In the genomic region with DNA sequence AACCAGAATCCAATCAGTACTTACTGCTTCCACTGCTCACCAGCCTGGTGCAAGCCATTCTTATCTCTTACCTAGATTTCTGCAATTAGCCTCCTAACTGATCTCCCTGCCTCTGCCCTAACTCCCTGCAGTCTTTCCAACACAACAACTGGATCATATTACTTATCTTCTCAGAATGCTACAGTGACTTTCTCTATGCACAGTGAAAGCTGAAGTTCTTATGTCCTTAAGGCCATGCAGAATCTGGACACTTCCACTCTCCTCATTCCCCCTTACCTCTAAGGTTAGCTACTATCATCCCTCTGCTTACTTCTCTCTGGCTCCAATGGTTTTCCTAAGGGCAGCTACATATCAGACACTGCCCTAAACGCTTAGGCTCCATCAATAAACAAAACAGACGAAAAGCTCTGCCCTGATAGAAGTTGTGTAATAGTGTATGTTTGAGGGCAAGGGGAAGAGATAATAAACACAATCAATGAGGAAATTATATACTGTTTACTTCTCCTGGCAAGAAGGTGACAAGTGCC, we compare ENCODE assay signal across 1 cellular context.
TF ChIP-seq lines count a peak whose summit lies in the region.

No MANE protein-coding gene starts in this region.

TF ChIP-seq in SK-N-SH, 30 proteins besides CTCF, POLR2A, EP300 and RAD21 (continued from another document):
- TF ChIP-seq, protein P1, sequence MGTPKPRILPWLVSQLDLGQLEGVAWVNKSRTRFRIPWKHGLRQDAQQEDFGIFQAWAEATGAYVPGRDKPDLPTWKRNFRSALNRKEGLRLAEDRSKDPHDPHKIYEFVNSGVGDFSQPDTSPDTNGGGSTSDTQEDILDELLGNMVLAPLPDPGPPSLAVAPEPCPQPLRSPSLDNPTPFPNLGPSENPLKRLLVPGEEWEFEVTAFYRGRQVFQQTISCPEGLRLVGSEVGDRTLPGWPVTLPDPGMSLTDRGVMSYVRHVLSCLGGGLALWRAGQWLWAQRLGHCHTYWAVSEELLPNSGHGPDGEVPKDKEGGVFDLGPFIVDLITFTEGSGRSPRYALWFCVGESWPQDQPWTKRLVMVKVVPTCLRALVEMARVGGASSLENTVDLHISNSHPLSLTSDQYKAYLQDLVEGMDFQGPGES (IDR thresholded peaks at IDR 0.05; ENCODE audit: low read depth, low read length) = no peak
- TF ChIP-seq RCOR1 (IDR thresholded peaks at IDR 0.05; ENCODE audit: low read length) (peak; percentile 28; the same call in 1 of the 2 replicates), RFX5 (IDR thresholded peaks at IDR 0.05; ENCODE audit: low read length) (no peak), FOXM1 (IDR thresholded peaks at IDR 0.05; ENCODE audit: low read depth) (no peak), TAF1 (IDR thresholded peaks at IDR 0.05; ENCODE audit: borderline replicate concordance, low read depth, low read length) (0 out of 2 replicates have a peak, but pooled peaks have one; percentile 17), GABPA (IDR thresholded peaks at IDR 0.05; ENCODE audit: low read depth) (no peak), GATA2 (CRISPR knock-in tag; IDR thresholded peaks at IDR 0.05) (peak; percentile 87), TCF12 (IDR thresholded peaks at IDR 0.05) (0 out of 2 replicates have a peak, but pooled peaks have one; percentile 15), TEAD4 (IDR thresholded peaks at IDR 0.05; ENCODE audit: borderline replicate concordance, insufficient read depth) (no peak)
- TF ChIP-seq, protein P2, sequence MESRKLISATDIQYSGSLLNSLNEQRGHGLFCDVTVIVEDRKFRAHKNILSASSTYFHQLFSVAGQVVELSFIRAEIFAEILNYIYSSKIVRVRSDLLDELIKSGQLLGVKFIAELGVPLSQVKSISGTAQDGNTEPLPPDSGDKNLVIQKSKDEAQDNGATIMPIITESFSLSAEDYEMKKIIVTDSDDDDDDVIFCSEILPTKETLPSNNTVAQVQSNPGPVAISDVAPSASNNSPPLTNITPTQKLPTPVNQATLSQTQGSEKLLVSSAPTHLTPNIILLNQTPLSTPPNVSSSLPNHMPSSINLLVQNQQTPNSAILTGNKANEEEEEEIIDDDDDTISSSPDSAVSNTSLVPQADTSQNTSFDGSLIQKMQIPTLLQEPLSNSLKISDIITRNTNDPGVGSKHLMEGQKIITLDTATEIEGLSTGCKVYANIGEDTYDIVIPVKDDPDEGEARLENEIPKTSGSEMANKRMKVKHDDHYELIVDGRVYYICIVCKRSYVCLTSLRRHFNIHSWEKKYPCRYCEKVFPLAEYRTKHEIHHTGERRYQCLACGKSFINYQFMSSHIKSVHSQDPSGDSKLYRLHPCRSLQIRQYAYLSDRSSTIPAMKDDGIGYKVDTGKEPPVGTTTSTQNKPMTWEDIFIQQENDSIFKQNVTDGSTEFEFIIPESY (IDR thresholded peaks at IDR 0.05; ENCODE audit: borderline replicate concordance, low read depth) = no peak
